Comparison of ENCODE assay signal across 11 cellular contexts in the genomic region with DNA sequence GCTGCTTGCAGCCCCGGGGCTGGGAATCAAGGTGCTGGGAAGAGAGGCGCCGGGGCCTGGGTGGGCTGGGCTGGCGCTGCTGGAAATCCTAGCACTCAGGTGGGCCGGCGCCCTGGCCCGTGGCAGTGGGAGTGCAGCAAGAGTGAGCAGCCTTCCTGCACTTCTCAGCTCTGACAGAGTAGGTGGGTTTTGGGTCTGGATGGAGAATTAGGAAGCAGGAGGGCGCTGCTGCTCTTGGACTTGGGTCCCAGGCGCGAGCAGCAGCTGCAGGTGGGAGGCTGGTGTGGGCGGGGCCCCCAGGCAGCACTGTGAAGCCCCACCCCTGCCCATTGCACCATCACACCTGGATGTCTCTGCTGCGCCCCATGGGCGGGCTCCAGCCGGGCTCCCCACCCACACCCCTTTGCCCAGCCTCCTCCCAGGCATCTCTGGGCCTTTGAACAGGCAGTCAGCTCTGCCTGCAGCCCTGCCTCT. TPM values are rescaled to one million over a fixed set of nuclear protein-coding genes. Genes with fewer than 3 reads are reported as not detected.
A peak's percentile ranks its signal among the peaks of the same experiment; 100 is the strongest.
DNase-seq lines count a peak whose midpoint lies in the region; ATAC-seq and TF ChIP-seq lines count a peak whose summit lies in the region.
"Had no signal": no experiment of that assay in that cellular context is flagged by ENCODE, and none has a peak within 500 bp of the region (broad histone marks: within the 10 kb centered on the region; RNA-seq: fewer than 3 reads in every experiment).

No MANE protein-coding gene starts in this region.

- H3K36me3 Mint-ChIP-seq in MCF 10A (ENCODE audit: insufficient read depth, unreplicated experiment), result peaks cover 61% of the 10 kb centered on the region

- H3K9me3 Mint-ChIP-seq in MCF 10A (ENCODE audit: unreplicated experiment), result no peaks in the 10 kb centered on the region

- H3K4me1 Mint-ChIP-seq in MCF 10A (ENCODE audit: insufficient read depth, unreplicated experiment), result peaks cover 36% of the 10 kb centered on the region

- peak overlapping the region; percentile 98 to 99 for H3K27ac ChIP-seq in right atrium auricular region
- H3K27ac ChIP-seq in lower lobe of right lung, result peak overlapping the region; percentile 96
- H3K27ac ChIP-seq: C4-2B, parathyroid adenoma had no signal

- BruUV-seq in MCF 10A (replicated peaks; lab: Mats Ljungman, UMichigan), result no TSS peak

- H3K4me3 ChIP-seq in right atrium auricular region, result no peak overlapping the region
- H3K4me3 ChIP-seq in lower lobe of right lung, result peak overlapping the region; percentile 87

- TF ChIP-seq CTCF in right atrium auricular region (IDR thresholded peaks at IDR 0.05), result no peak
- TF ChIP-seq CTCF in MCF 10A (IDR thresholded peaks at IDR 0.05; ENCODE audit: unreplicated experiment), result no peak
- TF ChIP-seq CTCF in lower lobe of right lung (IDR thresholded peaks at IDR 0.05), result no peak

- H3K4me3 Mint-ChIP-seq in MCF 10A (ENCODE audit: unreplicated experiment), result peak overlapping the region; percentile 64

- peak overlapping the region; percentile 54 for H3K27ac Mint-ChIP-seq in MCF 10A (ENCODE audit: low read depth, unreplicated experiment)

- no peaks in the 10 kb centered on the region for H3K9me3 ChIP-seq in right atrium auricular region
- no peaks in the 10 kb centered on the region for H3K9me3 ChIP-seq in lower lobe of right lung

- intact Hi-C loops in cardiac septum (cut with DNase I), result no loop called here
- intact Hi-C loops in MCF 10A (cut with micrococcal nuclease), result loop anchor here (10.0 kb wide), 1 partner anchor 557 kb away; no protein-coding TSS in a partner anchor
- intact Hi-C loops in lower lobe of right lung (cut with DNase I), result no loop called here

- POLR2A ChIA-PET in MCF 10A (lab: Yijun Ruan, JAX), result interaction anchor here (0.5 to 6.6 kb wide), 10 partner anchors 11 to 1462 kb away, joined by 3 to 60 read pairs (median 4); a partner anchor contains a TSS

- DNase-seq in right atrium auricular region (ENCODE audit: low spot score) (no peak), cardiac septum (ENCODE audit: low spot score) (no peak), MCF 10A (ENCODE audit: unreplicated experiment) (peak; percentile 86), lower lobe of right lung (peak; percentile 81), NCI-H82 treated with DMSO at 0.1 percent for 48 hours (lab: John Stamatoyannopoulos, UW; ENCODE audit: unreplicated experiment) (no peak)
- DNase-seq in stimulated activated CD4-positive, alpha-beta T cell treated with anti-CD3 and anti-CD28 coated beads, Interleukin-4, amount 100 ng/mL, for 1 hour, result no peak
- no peak for DNase-seq in activated CD4-positive, alpha-beta T cell treated with anti-CD3 and anti-CD28 coated beads, Interleukin-2, amount 50 U/mL, for 4 hours
- DNase-seq: OCI-M1 had no signal

- H3K36me3 ChIP-seq in right atrium auricular region (peaks cover 13% of the 10 kb centered on the region), lower lobe of right lung (peaks cover 74% of the 10 kb centered on the region)

- ATAC-seq in lower lobe of right lung (peak; percentile 35 to 47), GM18870 (IDR thresholded peaks at IDR 0.05; ENCODE audit: unreplicated experiment) (no peak)

- H3K27me3 ChIP-seq in right atrium auricular region, result no peaks in the 10 kb centered on the region
- no peaks in the 10 kb centered on the region for H3K27me3 ChIP-seq in lower lobe of right lung (ENCODE audit: low read depth)

- peaks cover 0 to 73% of the 10 kb centered on the region in 2 donors for H3K4me1 ChIP-seq in right atrium auricular region
- peaks cover 71% of the 10 kb centered on the region for H3K4me1 ChIP-seq in lower lobe of right lung

- H3K27me3 Mint-ChIP-seq in MCF 10A (ENCODE audit: insufficient read depth, unreplicated experiment), result no peaks in the 10 kb centered on the region

- CTCF ChIA-PET in MCF 10A (lab: Yijun Ruan, JAX), result interaction anchor here (0.6 to 5.5 kb wide), 5 partner anchors 46 to 554 kb away, joined by 3 to 33 read pairs (median 3); a partner anchor contains a TSS

RNA-seq across cellular contexts. Expression of a gene that starts 6.0 kb away (rescaled TPM):
- total RNA-seq in right atrium auricular region, result 10 to 100 TPM; 55.6 to 61.1 TPM
- total RNA-seq in cardiac septum, result 162 TPM
- 154 and 246 TPM in 2 replicates for total RNA-seq in MCF 10A (2022)
- total RNA-seq in lower lobe of right lung, result 516 TPM

RNA-seq across cellular contexts. Expression of a gene that starts 35.5 kb away (rescaled TPM):
- total RNA-seq in right atrium auricular region (10 to 100 TPM; 11.5 to 13.9 TPM), cardiac septum (16.6 TPM), MCF 10A (2022) (15.4 and 21.1 TPM in 2 replicates), lower lobe of right lung (50.1 TPM)

Comparison
In these comparisons a context has a peak if more than half of its experiments do, and no peak if none do; other contexts are left out.
1. DNase-seq: peak in MCF 10A (single experiment) and lower lobe of right lung (single experiment); none in right atrium auricular region (single experiment), cardiac septum (single experiment), stimulated activated CD4-positive, alpha-beta T cell treated with anti-CD3 and anti-CD28 coated beads, Interleukin-4, amount 100 ng/mL, for 1 hour (single experiment), NCI-H82 treated with DMSO at 0.1 percent for 48 hours (single experiment) and activated CD4-positive, alpha-beta T cell treated with anti-CD3 and anti-CD28 coated beads, Interleukin-2, amount 50 U/mL, for 4 hours (0 of 2).